In the genomic region with DNA sequence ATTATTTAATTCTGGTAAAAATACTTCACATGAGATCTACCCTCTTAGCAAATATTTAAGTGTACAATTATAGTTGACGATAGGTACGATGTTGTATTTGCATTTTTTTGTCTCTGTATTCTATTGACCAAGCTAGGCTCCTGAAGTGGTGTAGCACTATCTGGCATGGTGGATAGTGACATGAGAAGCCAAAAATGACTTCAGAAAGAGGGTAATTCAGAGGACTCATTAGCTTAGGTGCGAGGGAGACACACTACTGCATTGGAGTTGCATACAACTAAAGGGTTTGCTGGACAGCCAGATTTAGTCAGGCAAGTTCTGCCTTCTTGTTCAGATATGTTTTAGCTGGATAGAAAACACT, we compare ENCODE assay signal across 14 cellular contexts. TPM values are rescaled to one million over a fixed set of nuclear protein-coding genes. Genes with fewer than 3 reads are reported as not detected.
DNase-seq lines count a peak whose midpoint lies in the region; ATAC-seq and TF ChIP-seq lines count a peak whose summit lies in the region.
"Had no signal": no experiment of that assay in that cellular context is flagged by ENCODE, and none has a peak within 500 bp of the region (broad histone marks: within the 10 kb centered on the region; RNA-seq: fewer than 3 reads in every experiment).

No MANE protein-coding gene starts in this region.

- H3F3A ChIP-seq in SK-N-SH (replicated peaks; ENCODE audit: insufficient read depth), result no peaks in the 10 kb centered on the region

- H2AFZ ChIP-seq in SK-N-SH (ENCODE audit: low read depth), result no peak overlapping the region
- H2AFZ ChIP-seq: parathyroid adenoma had no signal

- H3K4me3 ChIP-seq in SK-N-SH (ENCODE audit: low read depth in 2 of 2, low read length in 1 of 2), result no peak overlapping the region

- peak overlapping the region; percentile 68 for H3K4me3 Mint-ChIP-seq in stimulated activated memory B cell treated with anti-CD40 and anti-IgM and Interleukin-4, amounts not matched to agents 10 μg/mL and 1 μg/mL and 100 μg/mL, for 72 hours
- H3K4me3 Mint-ChIP-seq: activated T-cell treated with anti-CD3 and anti-CD28 coated beads, Interleukin-2, amount 50 U/mL, for 4 hours had no signal

- H3K4me2 ChIP-seq in SK-N-SH, result no peak overlapping the region

- no peaks in the 10 kb centered on the region for H3K9me2 ChIP-seq in SK-N-SH

- no peak overlapping the region for H3K27ac ChIP-seq in SK-N-SH (ENCODE audit: low read depth in 2 of 2, low read length in 1 of 2)
- H3K27ac ChIP-seq: parathyroid adenoma had no signal

- peak overlapping the region; percentile 79 for H3K27ac Mint-ChIP-seq in stimulated activated memory B cell treated with anti-CD40 and anti-IgM and Interleukin-4, amounts not matched to agents 10 μg/mL and 1 μg/mL and 100 μg/mL, for 72 hours

- no peak for TF ChIP-seq EP300 in SK-N-SH (IDR thresholded peaks at IDR 0.05; ENCODE audit: borderline replicate concordance in 1 of 2, low read depth in 1 of 2, low read length in 1 of 2)

- no peaks in the 10 kb centered on the region for H3K27me3 Mint-ChIP-seq in stimulated activated memory B cell treated with anti-CD40 and anti-IgM and Interleukin-4, amounts not matched to agents 10 μg/mL and 1 μg/mL and 100 μg/mL, for 72 hours

- 66% methylated on average over 3 of the region's 3 CpGs for WGBS in SK-N-SH (ENCODE audit: low lambda C conversion rate)

- H3K4me1 ChIP-seq in SK-N-SH (ENCODE audit: control insufficient read depth in 1 of 2, insufficient read depth in 2 of 2, low read depth in 1 of 2, low read length in 1 of 2), result no peaks in the 10 kb centered on the region; a peak in 1 of 4 replicates
- H3K4me1 ChIP-seq: parathyroid adenoma had no signal

- no peak for TF ChIP-seq CTCF in SK-N-SH (IDR thresholded peaks at IDR 0.05)

- H3K4me1 Mint-ChIP-seq in stimulated activated memory B cell treated with anti-CD40 and anti-IgM and Interleukin-4, amounts not matched to agents 10 μg/mL and 1 μg/mL and 100 μg/mL, for 72 hours, result peaks cover 26% of the 10 kb centered on the region

- ATAC-seq in HG02588 (IDR thresholded peaks at IDR 0.05; ENCODE audit: unreplicated experiment), result peak; percentile 55
- ATAC-seq in HG03354 (IDR thresholded peaks at IDR 0.05; ENCODE audit: poor library complexity, severe bottlenecking, unreplicated experiment), result peak; percentile 65
- ATAC-seq in stimulated activated memory B cell treated with anti-CD40 and anti-IgM and Interleukin-4, amounts not matched to agents 10 μg/mL and 1 μg/mL and 100 μg/mL, for 72 hours, result peak; percentile 81
- ATAC-seq: activated T-cell treated with anti-CD3 and anti-CD28 coated beads, Interleukin-2, amount 50 U/mL, for 4 hours; left cardiac atrium had no signal

- no peaks in the 10 kb centered on the region for H3K36me3 ChIP-seq in SK-N-SH (replicated peaks in 1 of 2; ENCODE audit: control insufficient read depth in 1 of 2, insufficient read depth in 2 of 2, low read length in 1 of 2)

- no peak overlapping the region for H3K9ac ChIP-seq in SK-N-SH
- H3K9ac ChIP-seq: parathyroid adenoma had no signal

- peaks cover 8% of the 10 kb centered on the region for H3K36me3 Mint-ChIP-seq in stimulated activated memory B cell treated with anti-CD40 and anti-IgM and Interleukin-4, amounts not matched to agents 10 μg/mL and 1 μg/mL and 100 μg/mL, for 72 hours

- H3K79me2 ChIP-seq in SK-N-SH (ENCODE audit: insufficient read depth), result no peaks in the 10 kb centered on the region
- H3K79me2 ChIP-seq: parathyroid adenoma had no signal

- peaks cover 11% of the 10 kb centered on the region for H3K9me3 Mint-ChIP-seq in stimulated activated memory B cell treated with anti-CD40 and anti-IgM and Interleukin-4, amounts not matched to agents 10 μg/mL and 1 μg/mL and 100 μg/mL, for 72 hours

- H3K9me3 ChIP-seq in SK-N-SH, result no peaks in the 10 kb centered on the region; the same call in 1 of the 2 replicates

- POLR2A ChIA-PET in SK-N-SH (lab: Yijun Ruan, JAX), result no interaction called here

- peak; percentile 44 for DNase-seq in NCI-H1105 treated with DMSO at 0.1 percent for 48 hours (lab: John Stamatoyannopoulos, UW)
- no peak for DNase-seq in NCI-H1105 (lab: John Stamatoyannopoulos, UW)
- DNase-seq in SK-N-SH, result no peak
- no peak for DNase-seq in HCEC 1CT
- DNase-seq in COLO668 (lab: John Stamatoyannopoulos, UW; ENCODE audit: unreplicated experiment), result no peak
- DNase-seq: activated T-cell treated with anti-CD3 and anti-CD28 coated beads, Interleukin-2, amount 50 U/mL, for 4 hours; DMS53; GOT3; left cardiac atrium; stimulated activated CD4-positive, alpha-beta T cell treated with anti-CD3 and anti-CD28 coated beads, Interleukin-4, amount 100 ng/mL, for 24 hours had no signal

- CTCF ChIA-PET in SK-N-SH (lab: Yijun Ruan, JAX), result interaction anchor here (1.6 kb wide), 1 partner anchor 110 kb away, joined by 3 read pairs; no protein-coding TSS in a partner anchor

- TF ChIP-seq RAD21 in SK-N-SH (IDR thresholded peaks at IDR 0.05; ENCODE audit: low read length), result no peak

- H4K20me1 ChIP-seq in SK-N-SH (ENCODE audit: insufficient read depth), result no peaks in the 10 kb centered on the region

- no peaks in the 10 kb centered on the region for H3K27me3 ChIP-seq in SK-N-SH (ENCODE audit: insufficient read depth)

TF ChIP-seq in SK-N-SH, 30 proteins besides CTCF, POLR2A, EP300 and RAD21:
- TF ChIP-seq, protein P1, sequence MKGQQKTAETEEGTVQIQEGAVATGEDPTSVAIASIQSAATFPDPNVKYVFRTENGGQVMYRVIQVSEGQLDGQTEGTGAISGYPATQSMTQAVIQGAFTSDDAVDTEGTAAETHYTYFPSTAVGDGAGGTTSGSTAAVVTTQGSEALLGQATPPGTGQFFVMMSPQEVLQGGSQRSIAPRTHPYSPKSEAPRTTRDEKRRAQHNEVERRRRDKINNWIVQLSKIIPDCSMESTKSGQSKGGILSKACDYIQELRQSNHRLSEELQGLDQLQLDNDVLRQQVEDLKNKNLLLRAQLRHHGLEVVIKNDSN (IDR thresholded peaks at IDR 0.05; ENCODE audit: borderline replicate concordance, low read depth), result no peak
- TF ChIP-seq, protein P2, sequence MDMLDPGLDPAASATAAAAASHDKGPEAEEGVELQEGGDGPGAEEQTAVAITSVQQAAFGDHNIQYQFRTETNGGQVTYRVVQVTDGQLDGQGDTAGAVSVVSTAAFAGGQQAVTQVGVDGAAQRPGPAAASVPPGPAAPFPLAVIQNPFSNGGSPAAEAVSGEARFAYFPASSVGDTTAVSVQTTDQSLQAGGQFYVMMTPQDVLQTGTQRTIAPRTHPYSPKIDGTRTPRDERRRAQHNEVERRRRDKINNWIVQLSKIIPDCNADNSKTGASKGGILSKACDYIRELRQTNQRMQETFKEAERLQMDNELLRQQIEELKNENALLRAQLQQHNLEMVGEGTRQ (IDR thresholded peaks at IDR 0.05; ENCODE audit: borderline replicate concordance, low read depth, low read length), result no peak
- TF ChIP-seq, protein P3, sequence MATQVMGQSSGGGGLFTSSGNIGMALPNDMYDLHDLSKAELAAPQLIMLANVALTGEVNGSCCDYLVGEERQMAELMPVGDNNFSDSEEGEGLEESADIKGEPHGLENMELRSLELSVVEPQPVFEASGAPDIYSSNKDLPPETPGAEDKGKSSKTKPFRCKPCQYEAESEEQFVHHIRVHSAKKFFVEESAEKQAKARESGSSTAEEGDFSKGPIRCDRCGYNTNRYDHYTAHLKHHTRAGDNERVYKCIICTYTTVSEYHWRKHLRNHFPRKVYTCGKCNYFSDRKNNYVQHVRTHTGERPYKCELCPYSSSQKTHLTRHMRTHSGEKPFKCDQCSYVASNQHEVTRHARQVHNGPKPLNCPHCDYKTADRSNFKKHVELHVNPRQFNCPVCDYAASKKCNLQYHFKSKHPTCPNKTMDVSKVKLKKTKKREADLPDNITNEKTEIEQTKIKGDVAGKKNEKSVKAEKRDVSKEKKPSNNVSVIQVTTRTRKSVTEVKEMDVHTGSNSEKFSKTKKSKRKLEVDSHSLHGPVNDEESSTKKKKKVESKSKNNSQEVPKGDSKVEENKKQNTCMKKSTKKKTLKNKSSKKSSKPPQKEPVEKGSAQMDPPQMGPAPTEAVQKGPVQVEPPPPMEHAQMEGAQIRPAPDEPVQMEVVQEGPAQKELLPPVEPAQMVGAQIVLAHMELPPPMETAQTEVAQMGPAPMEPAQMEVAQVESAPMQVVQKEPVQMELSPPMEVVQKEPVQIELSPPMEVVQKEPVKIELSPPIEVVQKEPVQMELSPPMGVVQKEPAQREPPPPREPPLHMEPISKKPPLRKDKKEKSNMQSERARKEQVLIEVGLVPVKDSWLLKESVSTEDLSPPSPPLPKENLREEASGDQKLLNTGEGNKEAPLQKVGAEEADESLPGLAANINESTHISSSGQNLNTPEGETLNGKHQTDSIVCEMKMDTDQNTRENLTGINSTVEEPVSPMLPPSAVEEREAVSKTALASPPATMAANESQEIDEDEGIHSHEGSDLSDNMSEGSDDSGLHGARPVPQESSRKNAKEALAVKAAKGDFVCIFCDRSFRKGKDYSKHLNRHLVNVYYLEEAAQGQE (IDR thresholded peaks at IDR 0.05; ENCODE audit: low read depth, low read length), result no peak
- TF ChIP-seq TCF12 (IDR thresholded peaks at IDR 0.05), result no peak
- no peak for TF ChIP-seq FOXM1 (IDR thresholded peaks at IDR 0.05; ENCODE audit: low read depth)
- no peak for TF ChIP-seq EZH2phosphoT487 (IDR thresholded peaks at IDR 0.05; ENCODE audit: borderline replicate concordance, low read depth)
- TF ChIP-seq JUND (IDR thresholded peaks at IDR 0.05), result no peak
- TF ChIP-seq POLR2AphosphoS5 (IDR thresholded peaks at IDR 0.05; ENCODE audit: low read depth, low read length), result no peak
- TF ChIP-seq SMC3 (IDR thresholded peaks at IDR 0.05; ENCODE audit: low read depth, low read length), result no peak

RNA-seq across cellular contexts. Expression of a gene that starts 50.6 kb away (rescaled TPM):
- 0.36 and 0.55 TPM in 2 replicates for polyA plus RNA-seq in SK-N-SH (2012; rRNA removed)
- 0.63 and 0.86 TPM in 2 replicates for polyA plus RNA-seq in SK-N-SH (2012; cell fraction: cytosol; rRNA removed)
- polyA plus RNA-seq in SK-N-SH (2012; cell fraction: nucleus; rRNA removed), result 0.38 and 0.50 TPM in 2 replicates
